ENCODE assay signal across 17 cellular contexts in the genomic region with DNA sequence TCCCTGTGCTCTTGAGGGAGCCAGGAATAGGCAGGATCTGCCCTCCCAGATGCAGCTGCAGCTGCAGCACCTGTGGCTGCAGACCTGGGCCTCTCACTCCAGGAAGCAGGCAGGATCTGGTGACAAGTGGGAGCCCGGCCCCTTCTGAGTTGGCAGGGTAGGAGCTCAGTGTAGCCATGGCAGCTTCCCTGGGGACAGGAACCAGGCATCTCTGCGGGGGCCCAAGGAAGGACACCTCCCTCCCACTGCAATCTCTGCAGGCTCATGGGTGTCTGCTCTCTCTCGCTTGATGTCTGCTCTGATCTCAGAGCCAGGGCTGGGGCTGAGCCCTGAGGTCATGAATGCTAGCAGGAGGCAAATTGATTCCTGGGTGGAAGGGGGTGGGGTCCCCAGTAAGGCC.
DNase-seq lines count a peak whose midpoint lies in the region; ATAC-seq and TF ChIP-seq lines count a peak whose summit lies in the region.
"Had no signal": no experiment of that assay in that cellular context is flagged by ENCODE, and none has a peak within 500 bp of the region (broad histone marks: within the 10 kb centered on the region; RNA-seq: fewer than 3 reads in every experiment).

No MANE protein-coding gene starts in this region.

- H3K4me3 ChIP-seq in H7 (ENCODE audit: insufficient read depth, low read depth, low read length), result no peak overlapping the region
- H3K4me3 ChIP-seq: SK-N-MC had no signal

- no peaks in the 10 kb centered on the region for H3K27me3 ChIP-seq in H7 (ENCODE audit: control insufficient read depth, insufficient read depth, low read length)

- H3K36me3 Mint-ChIP-seq in nephron progenitor cell (ENCODE audit: low read depth), result no peaks in the 10 kb centered on the region

- H3K9me3 Mint-ChIP-seq in nephron progenitor cell, result no peaks in the 10 kb centered on the region

- no peak overlapping the region for H3K4me3 Mint-ChIP-seq in nephron progenitor cell
- H3K4me3 Mint-ChIP-seq: B cell; CD4-positive, alpha-beta T cell; HFFc6 had no signal

- H3K27me3 Mint-ChIP-seq in nephron progenitor cell (ENCODE audit: low read depth, poor library complexity), result no peaks in the 10 kb centered on the region
- H3K27me3 Mint-ChIP-seq: B cell; CD4-positive, alpha-beta T cell had no signal

- peak; percentile 2 for DNase-seq in NCI-H2029 (lab: John Stamatoyannopoulos, UW)
- DNase-seq in NCI-H2029 treated with DMSO at 0.1 percent for 48 hours (lab: John Stamatoyannopoulos, UW), result no peak
- peak; percentile 9 for DNase-seq in H7
- DNase-seq in SHP77 treated with DMSO at 0.1 percent for 48 hours (lab: John Stamatoyannopoulos, UW), result peak; percentile 87
- DNase-seq in nephron progenitor cell, result peak; percentile 3
- no peak for DNase-seq in kidney glomerular epithelial cell (lab: John Stamatoyannopoulos, UW)
- DNase-seq in NCI-H1417 treated with DMSO at 0.1 percent for 48 hours (lab: John Stamatoyannopoulos, UW), result no peak
- DNase-seq: CD4-positive, alpha-beta T cell; DND-41; HFFc6; NCI-H2107; NCI-H226; T-helper 1 cell had no signal

- H3K27ac Mint-ChIP-seq in nephron progenitor cell, result no peak overlapping the region
- H3K27ac Mint-ChIP-seq: B cell; CD4-positive, alpha-beta T cell; HFFc6 had no signal

- no peak for ATAC-seq in activated CD4-positive, CD25-positive, alpha-beta regulatory T cell treated with anti-CD3 and anti-CD28 coated beads, Interleukin-2, amount 50 U/mL, for 24 hours
- ATAC-seq: Panc1 had no signal

- TF ChIP-seq CTCF in nephron progenitor cell (IDR thresholded peaks at IDR 0.05), result no peak

- no peaks in the 10 kb centered on the region for H3K36me3 ChIP-seq in H7 (replicated peaks; ENCODE audit: control insufficient read depth, insufficient read depth, low read length)

- H3K4me1 Mint-ChIP-seq in nephron progenitor cell, result peaks cover 11% of the 10 kb centered on the region
- H3K4me1 Mint-ChIP-seq: B cell had no signal

Comparison
In these comparisons a context has a peak if more than half of its experiments do, and no peak if none do; other contexts are left out.
1. DNase-seq: peak in NCI-H2029 (single experiment), H7 (single experiment), SHP77 treated with DMSO at 0.1 percent for 48 hours (single experiment) and nephron progenitor cell (single experiment); none in NCI-H2029 treated with DMSO at 0.1 percent for 48 hours (single experiment), kidney glomerular epithelial cell (single experiment) and NCI-H1417 treated with DMSO at 0.1 percent for 48 hours (single experiment).